23 cellular contexts compared by ENCODE assay signal in the genomic region with DNA sequence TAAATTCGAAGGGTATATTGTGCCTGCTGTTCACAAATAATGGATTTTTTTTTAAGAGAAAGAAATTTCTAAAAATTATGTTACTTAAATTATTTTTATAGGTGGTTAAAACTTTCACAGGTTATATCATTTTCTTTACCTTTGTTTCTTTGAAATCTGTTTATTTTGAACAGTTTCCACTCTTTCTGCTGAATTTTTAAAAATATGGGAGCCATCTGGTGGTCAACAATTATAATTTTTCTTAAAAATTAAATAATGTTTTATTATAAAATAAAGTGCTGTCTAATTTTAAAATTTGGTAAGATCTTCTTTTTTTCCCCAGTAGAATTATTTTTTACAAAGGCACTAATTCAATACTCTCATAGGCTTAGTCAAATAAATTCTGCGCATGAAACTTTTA.
A peak's percentile ranks its signal among the peaks of the same experiment; 100 is the strongest.
DNase-seq lines count a peak whose midpoint lies in the region; ATAC-seq, FAIRE-seq and TF ChIP-seq lines count a peak whose summit lies in the region.
"Had no signal": no experiment of that assay in that cellular context is flagged by ENCODE, and none has a peak within 500 bp of the region (broad histone marks: within the 10 kb centered on the region; RNA-seq: fewer than 3 reads in every experiment).

No MANE protein-coding gene starts in this region.

- no peaks in the 10 kb centered on the region for H3K79me2 ChIP-seq in PC-3 (ENCODE audit: low read length)

- H3K4me1 Mint-ChIP-seq in Calu3 (ENCODE audit: low read depth, unreplicated experiment) (peaks cover 15% of the 10 kb centered on the region), endodermal cell (peaks cover 2% of the 10 kb centered on the region), neural crest cell (no peaks in the 10 kb centered on the region)
- H3K4me1 Mint-ChIP-seq: nephron progenitor cell had no signal

- H3K27ac Mint-ChIP-seq in Calu3 (ENCODE audit: unreplicated experiment) = no peak overlapping the region
- no peak overlapping the region for H3K27ac Mint-ChIP-seq in endodermal cell
- H3K27ac Mint-ChIP-seq in neural crest cell (ENCODE audit: unreplicated experiment) = no peak overlapping the region
- H3K27ac Mint-ChIP-seq: nephron progenitor cell; stimulated activated naive CD8-positive, alpha-beta T cell treated with anti-CD3 and anti-CD28 coated beads, Interleukin-15, Interleukin-2, amounts not matched to agents 100 ng/mL and 50 ng/mL, for 24 hours had no signal

- 0 out of 2 replicates have a peak, but pooled peaks cover 4% of the 10 kb centered on the region for H3K9me2 ChIP-seq in PC-3 (replicated peaks; ENCODE audit: low read length)

- DNase-seq in Calu3 = no peak
- DNase-seq in PC-3 = no peak
- no peak for DNase-seq in endodermal cell
- no peak for DNase-seq in neural crest cell (ENCODE audit: low read depth, low spot score)
- DNase-seq in GM19239 (ENCODE audit: insufficient read length, low spot score) = no peak
- DNase-seq in NCI-H1436 (lab: John Stamatoyannopoulos, UW) = no peak
- no peak for DNase-seq in AG08395 (ENCODE audit: low spot score)
- DNase-seq in amygdala (lab: John Stamatoyannopoulos, UW) = no peak
- DNase-seq: activated CD8-positive, alpha-beta memory T cell treated with anti-CD3 and anti-CD28 coated beads, Interleukin-2, amount 50 U/mL, for 4 hours; central memory CD4-positive, alpha-beta T cell; heart left ventricle; NCI-H1105 treated with DMSO at 0.1 percent for 48 hours; NCI-H524 treated with DMSO at 0.1 percent for 48 hours; nephron progenitor cell; psoas muscle; small intestine; stimulated activated CD4-positive, alpha-beta T cell treated with anti-CD3 and anti-CD28 coated beads, Interleukin-4, amount 100 ng/mL, for 24 hours; T-helper 1 cell; tibial artery had no signal

- 0 out of 2 replicates have a peak, but pooled peaks cover 3% of the 10 kb centered on the region for H3K9me3 ChIP-seq in PC-3 (ENCODE audit: low read length)
- peaks cover 18% of the 10 kb centered on the region for H3K9me3 ChIP-seq in endodermal cell (ENCODE audit: control insufficient read depth, low read length)
- H3K9me3 ChIP-seq: heart left ventricle, psoas muscle, tibial artery had no signal

- BruUV-seq in Calu3 (replicated peaks; lab: Mats Ljungman, UMichigan) (no TSS peak), PC-3 (replicated peaks; lab: Mats Ljungman, UMichigan) (no TSS peak)

- TF ChIP-seq CTCF in Calu3 (IDR thresholded peaks at IDR 0.05; ENCODE audit: unreplicated experiment) (peak; percentile 43), PC-3 (conservative IDR thresholded peaks at IDR 0.05; ENCODE audit: low read depth, low read length) (0 out of 2 replicates have a peak, but pooled peaks have one; percentile 11), endodermal cell (conservative IDR thresholded peaks at IDR 0.05) (peak; percentile 45), neural crest cell (conservative IDR thresholded peaks at IDR 0.05) (peak; percentile 44)

- H3K27me3 Mint-ChIP-seq in Calu3 (ENCODE audit: unreplicated experiment) = no peaks in the 10 kb centered on the region
- H3K27me3 Mint-ChIP-seq in endodermal cell (ENCODE audit: insufficient read depth) = no peaks in the 10 kb centered on the region
- no peaks in the 10 kb centered on the region for H3K27me3 Mint-ChIP-seq in neural crest cell (ENCODE audit: low read depth)
- H3K27me3 Mint-ChIP-seq: stimulated activated naive CD8-positive, alpha-beta T cell treated with anti-CD3 and anti-CD28 coated beads, Interleukin-15, Interleukin-2, amounts not matched to agents 100 ng/mL and 50 ng/mL, for 24 hours had no signal

- intact Hi-C loops in Calu3 (cut with micrococcal nuclease; ENCODE audit: unreplicated experiment) (loop anchor here (1.0 to 5.0 kb wide), 2 partner anchors 198 to 443 kb away; no protein-coding TSS in a partner anchor), PC-3 (cut with micrococcal nuclease) (loop anchor here (1.0 kb wide), 2 partner anchors 200 to 443 kb away; no protein-coding TSS in a partner anchor)

- H3F3A ChIP-seq in PC-3 (ENCODE audit: low read length, unreplicated experiment) = no peaks in the 10 kb centered on the region

- H3K27me3 ChIP-seq in PC-3 (ENCODE audit: low read length) (no peaks in the 10 kb centered on the region), endodermal cell (ENCODE audit: control insufficient read depth, insufficient read depth, low read length, poor library complexity, severe bottlenecking) (no peaks in the 10 kb centered on the region)
- H3K27me3 ChIP-seq: heart left ventricle, tibial artery had no signal

- H3K36me3 Mint-ChIP-seq in Calu3 (ENCODE audit: insufficient read depth, unreplicated experiment) (no peaks in the 10 kb centered on the region), endodermal cell (ENCODE audit: low read depth) (peaks cover 19% of the 10 kb centered on the region), neural crest cell (ENCODE audit: low read depth) (no peaks in the 10 kb centered on the region)

- H3K4me3 ChIP-seq in PC-3 (ENCODE audit: low read length) = no peak overlapping the region
- no peak overlapping the region for H3K4me3 ChIP-seq in endodermal cell (ENCODE audit: low read length)
- H3K4me3 ChIP-seq: heart left ventricle, psoas muscle, tibial artery had no signal

- peak overlapping the region; percentile 61 for H3K4me2 ChIP-seq in PC-3 (ENCODE audit: low read length)

- CTCF ChIA-PET in Calu3 (lab: Charles Lee) (interaction anchor here (1.2 kb wide), 2 partner anchors 17 to 445 kb away, joined by 4 to 9 read pairs; no protein-coding TSS in a partner anchor), PC-3 (lab: Charles Lee) (no interaction called here)

- 100% methylated on average over 1 to 2 of the region's 2 CpGs for WGBS in endodermal cell (ENCODE audit: insufficient coverage in 1 of 2, insufficient read length in 1 of 2), 2 experiments

- no peak overlapping the region for H3K4me3 Mint-ChIP-seq in Calu3 (ENCODE audit: low read depth, unreplicated experiment)
- H3K4me3 Mint-ChIP-seq in endodermal cell = no peak overlapping the region
- H3K4me3 Mint-ChIP-seq in neural crest cell = no peak overlapping the region
- H3K4me3 Mint-ChIP-seq: nephron progenitor cell; stimulated activated naive CD8-positive, alpha-beta T cell treated with anti-CD3 and anti-CD28 coated beads, Interleukin-15, Interleukin-2, amounts not matched to agents 100 ng/mL and 50 ng/mL, for 24 hours had no signal

- peak overlapping the region; percentile 53; the same call in 1 of the 2 replicates for H2AFZ ChIP-seq in PC-3 (ENCODE audit: low read length)

- no peak for ATAC-seq in PC-3
- ATAC-seq: esophagus mucosa, heart left ventricle, HepG2, left lobe of liver, psoas muscle had no signal

- H3K36me3 ChIP-seq in PC-3 (ENCODE audit: low read depth, low read length) = no peaks in the 10 kb centered on the region
- H3K36me3 ChIP-seq in endodermal cell (ENCODE audit: control insufficient read depth, insufficient read depth, low read length) = no peaks in the 10 kb centered on the region
- H3K36me3 ChIP-seq: heart left ventricle, tibial artery had no signal

- no peak for FAIRE-seq in GM19239 (lab: Jason Lieb, UNC)
- FAIRE-seq: HepG2, small intestine had no signal

- POLR2A ChIA-PET in PC-3 (lab: Charles Lee; ENCODE audit: unreplicated experiment) = no interaction called here

- H3K9ac ChIP-seq in PC-3 (ENCODE audit: low read length) = 0 out of 2 replicates have a peak overlapping the region, but pooled peaks have one; percentile 9
- no peak overlapping the region for H3K9ac ChIP-seq in endodermal cell (ENCODE audit: extremely low read depth, low read length, poor library complexity, severe bottlenecking)

- H3K4me1 ChIP-seq in PC-3 (ENCODE audit: insufficient read depth, low read length) (peaks cover 10% of the 10 kb centered on the region), endodermal cell (ENCODE audit: control insufficient read depth, insufficient read depth, low read length) (no peaks in the 10 kb centered on the region)
- H3K4me1 ChIP-seq: heart left ventricle, psoas muscle, tibial artery had no signal

- no peaks in the 10 kb centered on the region for H4K20me1 ChIP-seq in PC-3 (ENCODE audit: low read length)

- H3K27ac ChIP-seq in PC-3 (ENCODE audit: low read length) = peak overlapping the region; percentile 58
- H3K27ac ChIP-seq in endodermal cell (ENCODE audit: low read depth, low read length) = no peak overlapping the region
- H3K27ac ChIP-seq: heart left ventricle, psoas muscle, tibial artery had no signal

- H3K9me3 Mint-ChIP-seq in Calu3 (ENCODE audit: low read depth, unreplicated experiment) (peaks cover 6% of the 10 kb centered on the region), endodermal cell (peaks cover 23% of the 10 kb centered on the region), neural crest cell (peaks cover 7% of the 10 kb centered on the region)
